Comparison of ENCODE assay signal across 11 cellular contexts in genomic region chr20:58112017-58112781, GRCh38.
DNase-seq lines count a peak whose midpoint lies in the region; ATAC-seq and TF ChIP-seq lines count a peak whose summit lies in the region.
"Had no signal": no experiment of that assay in that cellular context is flagged by ENCODE, and none has a peak within 500 bp of the region (broad histone marks: within the 10 kb centered on the region; RNA-seq: fewer than 3 reads in every experiment).

No MANE protein-coding gene starts in this region.

- POLR2A ChIA-PET in activated CD4-positive, alpha-beta memory T cell treated with anti-CD3 and anti-CD28 coated beads for 36 hours (lab: Charles Lee): no interaction called here

- no peaks in the 10 kb centered on the region for H3K36me3 Mint-ChIP-seq in HFFc6 (ENCODE audit: low read depth)
- H3K36me3 Mint-ChIP-seq in activated CD4-positive, alpha-beta memory T cell treated with anti-CD3 and anti-CD28 coated beads for 36 hours: no peaks in the 10 kb centered on the region
- H3K36me3 Mint-ChIP-seq in effector memory CD8-positive, alpha-beta T cell (ENCODE audit: insufficient read depth): no peaks in the 10 kb centered on the region

- H3K9me3 Mint-ChIP-seq in HFFc6: no peaks in the 10 kb centered on the region
- peaks cover 7% of the 10 kb centered on the region for H3K9me3 Mint-ChIP-seq in activated CD4-positive, alpha-beta memory T cell treated with anti-CD3 and anti-CD28 coated beads for 36 hours
- peaks cover 6 to 7% of the 10 kb centered on the region in 2 donors for H3K9me3 Mint-ChIP-seq in effector memory CD8-positive, alpha-beta T cell
- H3K9me3 Mint-ChIP-seq: activated T-helper 1 cell treated with anti-CD3 and anti-CD28 coated beads, Interleukin-12 subunit alpha, Interleukin-12 subunit beta, Interleukin-2, Interleukin-4 antibody, amounts not matched to agents 30 ng/mL and 10 ng/mL and 1 ng/mL, durations not matched to agents 14 hours and 24 hours and 36 hours; stimulated activated naive CD8-positive, alpha-beta T cell treated with anti-CD3 and anti-CD28 coated beads, Interleukin-15, Interleukin-2, amounts not matched to agents 100 ng/mL and 50 ng/mL, for 24 hours had no signal

- peaks cover 31% of the 10 kb centered on the region for H3K4me1 Mint-ChIP-seq in HFFc6 (ENCODE audit: low read depth)
- no peaks in the 10 kb centered on the region for H3K4me1 Mint-ChIP-seq in activated CD4-positive, alpha-beta memory T cell treated with anti-CD3 and anti-CD28 coated beads for 36 hours (ENCODE audit: low read depth)
- no peaks in the 10 kb centered on the region for H3K4me1 Mint-ChIP-seq in effector memory CD8-positive, alpha-beta T cell (ENCODE audit: low read depth in 2 of 2)

- peaks cover 29% of the 10 kb centered on the region for H3K27me3 Mint-ChIP-seq in HFFc6 (ENCODE audit: insufficient read depth)
- H3K27me3 Mint-ChIP-seq in activated CD4-positive, alpha-beta memory T cell treated with anti-CD3 and anti-CD28 coated beads for 36 hours: peaks cover 43% of the 10 kb centered on the region
- peaks cover 66 to 70% of the 10 kb centered on the region in 2 donors for H3K27me3 Mint-ChIP-seq in effector memory CD8-positive, alpha-beta T cell

- CTCF ChIA-PET in activated CD4-positive, alpha-beta memory T cell treated with anti-CD3 and anti-CD28 coated beads for 36 hours (lab: Charles Lee): interaction anchor here (1.3 kb wide), 1 partner anchor 25 kb away, joined by 3 read pairs; no protein-coding TSS in a partner anchor

- intact Hi-C loops in activated CD4-positive, alpha-beta memory T cell treated with anti-CD3 and anti-CD28 coated beads for 36 hours (cut with micrococcal nuclease): no loop called here

- H3K4me3 Mint-ChIP-seq in HFFc6: 0 out of 2 replicates have a peak overlapping the region, but pooled peaks have one; percentile 27
- no peak overlapping the region for H3K4me3 Mint-ChIP-seq in activated CD4-positive, alpha-beta memory T cell treated with anti-CD3 and anti-CD28 coated beads for 36 hours
- H3K4me3 Mint-ChIP-seq in effector memory CD8-positive, alpha-beta T cell: no peak overlapping the region
- H3K4me3 Mint-ChIP-seq: activated T-helper 1 cell treated with anti-CD3 and anti-CD28 coated beads, Interleukin-12 subunit alpha, Interleukin-12 subunit beta, Interleukin-2, Interleukin-4 antibody, amounts not matched to agents 30 ng/mL and 10 ng/mL and 1 ng/mL, durations not matched to agents 14 hours and 24 hours and 36 hours; CD4-positive, alpha-beta T cell; stimulated activated naive CD8-positive, alpha-beta T cell treated with anti-CD3 and anti-CD28 coated beads, Interleukin-15, Interleukin-2, amounts not matched to agents 100 ng/mL and 50 ng/mL, for 24 hours had no signal

- no peak for TF ChIP-seq CTCF in HFFc6 (IDR thresholded peaks at IDR 0.05)

- no peak for ATAC-seq in GM19397 (IDR thresholded peaks at IDR 0.05; ENCODE audit: unreplicated experiment)
- ATAC-seq in effector memory CD8-positive, alpha-beta T cell (replicated peaks): no peak

- H3K27ac Mint-ChIP-seq in HFFc6: peak overlapping the region; percentile 50
- no peak overlapping the region for H3K27ac Mint-ChIP-seq in activated CD4-positive, alpha-beta memory T cell treated with anti-CD3 and anti-CD28 coated beads for 36 hours
- no peak overlapping the region for H3K27ac Mint-ChIP-seq in effector memory CD8-positive, alpha-beta T cell
- H3K27ac Mint-ChIP-seq: activated T-helper 1 cell treated with anti-CD3 and anti-CD28 coated beads, Interleukin-12 subunit alpha, Interleukin-12 subunit beta, Interleukin-2, Interleukin-4 antibody, amounts not matched to agents 30 ng/mL and 10 ng/mL and 1 ng/mL, durations not matched to agents 14 hours and 24 hours and 36 hours; CD4-positive, alpha-beta T cell; stimulated activated naive CD8-positive, alpha-beta T cell treated with anti-CD3 and anti-CD28 coated beads, Interleukin-15, Interleukin-2, amounts not matched to agents 100 ng/mL and 50 ng/mL, for 24 hours had no signal

- DNase-seq in AG08395 (ENCODE audit: low spot score) (peak; percentile 80), HFFc6 (peak; percentile 46), amniotic epithelial cell (ENCODE audit: low read depth) (peak; percentile 76), iris pigment epithelial cell (ENCODE audit: low read depth) (peak; percentile 73), NCI-H146 (lab: John Stamatoyannopoulos, UW) (no peak)
- DNase-seq in activated CD4-positive, alpha-beta memory T cell treated with anti-CD3 and anti-CD28 coated beads for 36 hours: no peak
- no peak for DNase-seq in effector memory CD8-positive, alpha-beta T cell
- DNase-seq: CD4-positive, alpha-beta T cell had no signal

Comparison
In these comparisons a context has a peak if more than half of its experiments do, and no peak if none do; other contexts are left out.
1. DNase-seq: peak in AG08395 (single experiment), HFFc6 (single experiment), amniotic epithelial cell (single experiment) and iris pigment epithelial cell (single experiment); none in activated CD4-positive, alpha-beta memory T cell treated with anti-CD3 and anti-CD28 coated beads for 36 hours (single experiment), NCI-H146 (single experiment) and effector memory CD8-positive, alpha-beta T cell (0 of 3).